Comparison of ENCODE assay signal across 8 cellular contexts in the genomic region with DNA sequence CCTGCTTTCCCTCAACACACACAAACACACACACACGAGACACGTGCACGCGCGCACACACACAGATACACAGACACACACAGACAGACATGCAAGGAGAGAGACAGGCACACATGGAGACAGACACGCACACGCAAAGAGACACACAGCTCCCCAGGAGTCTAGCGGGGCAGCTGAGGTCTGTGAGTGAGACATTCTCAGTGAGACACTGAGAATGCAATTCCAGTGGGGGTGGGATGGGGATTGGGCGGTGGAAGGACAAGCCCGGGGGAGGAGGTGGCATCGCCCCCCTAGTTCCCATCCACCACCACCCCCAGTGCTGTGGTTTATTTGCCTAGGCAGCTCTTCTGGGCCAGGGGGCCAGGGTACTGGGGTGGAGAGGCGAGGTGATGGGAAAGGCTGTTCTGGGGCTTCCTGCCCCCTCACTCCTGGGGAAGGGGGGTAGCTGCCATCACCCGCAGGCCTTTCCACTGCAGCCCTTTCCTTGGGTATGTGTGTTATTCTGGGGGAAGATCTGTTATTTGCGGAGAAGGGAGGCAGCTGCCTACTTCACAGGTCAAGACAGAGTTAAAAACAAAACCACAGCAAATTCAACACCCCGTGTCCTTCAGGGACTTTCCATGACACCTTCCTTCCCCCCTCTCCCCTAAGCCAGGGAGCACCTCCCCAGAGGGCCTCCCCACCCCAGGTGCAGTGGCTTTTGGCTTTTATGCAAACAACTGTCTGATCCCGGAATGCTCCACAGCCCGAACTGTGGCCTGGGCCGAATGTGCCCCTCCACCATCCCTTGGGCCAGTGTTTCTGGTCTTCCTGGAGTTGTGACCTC. TPM values are rescaled to one million over a fixed set of nuclear protein-coding genes. Genes with fewer than 3 reads are reported as not detected.
DNase-seq lines count a peak whose midpoint lies in the region; ATAC-seq and TF ChIP-seq lines count a peak whose summit lies in the region.

No MANE protein-coding gene starts in this region.

- no peaks in the 10 kb centered on the region for H3K79me2 ChIP-seq in osteoblast (ENCODE audit: insufficient read depth, low read length)

- no peak for TF ChIP-seq POLR2A in testis (IDR thresholded peaks at IDR 0.05)

- H3K4me1 ChIP-seq in ascending aorta: peaks cover 3 to 10% of the 10 kb centered on the region in 2 donors
- H3K4me1 ChIP-seq in osteoblast (ENCODE audit: insufficient read depth, low read length): peaks cover 5% of the 10 kb centered on the region
- H3K4me1 ChIP-seq in testis: peaks cover 27% of the 10 kb centered on the region

- 64 to 69% methylated on average over 13 to 18 of the region's 18 CpGs for WGBS in testis, 2 donors

- H4K20me1 ChIP-seq in osteoblast (ENCODE audit: insufficient read depth, low read length): no peaks in the 10 kb centered on the region

- H3K27ac ChIP-seq in RWPE1: peak overlapping the region; percentile 90; the same call in 1 of the 2 replicates
- H3K27ac ChIP-seq in ascending aorta: peak overlapping the region; percentile 87 to 90
- no peak overlapping the region for H3K27ac ChIP-seq in osteoblast (ENCODE audit: low read depth, low read length)
- peak overlapping the region in 1 of 2 donors; percentile 90 for H3K27ac ChIP-seq in testis

- TF ChIP-seq CTCF in RWPE1 (conservative IDR thresholded peaks at IDR 0.05; ENCODE audit: low read depth) (no peak), ascending aorta (IDR thresholded peaks at IDR 0.05) (no peak), osteoblast (IDR thresholded peaks at IDR 0.05; ENCODE audit: extremely low read depth, low read depth, low read length) (no peak), testis (IDR thresholded peaks at IDR 0.05) (no peak)

- POLR2A ChIA-PET in RWPE1 (lab: Yijun Ruan, JAX; ENCODE audit: low non-redundant PET): interaction anchor here (0.6 kb wide), 1 partner anchor 291 kb away, joined by 3 read pairs; no protein-coding TSS in a partner anchor

- intact Hi-C loops in ascending aorta (cut with DNase I): no loop called here
- intact Hi-C loops in testis (cut with DNase I; ENCODE audit: low total_unique reads): no loop called here

- no peak for DNase-seq in RWPE1 (ENCODE audit: low spot score)
- no peak for DNase-seq in ascending aorta (ENCODE audit: low spot score in 2 of 2)
- peak; percentile 53 for DNase-seq in osteoblast (ENCODE audit: insufficient read length, low spot score, missing footprints)
- DNase-seq in testis: no peak
- no peak for DNase-seq in AML-193 (lab: John Stamatoyannopoulos, UW)
- DNase-seq in A172 (ENCODE audit: low spot score): no peak

- H3K9me3 ChIP-seq in ascending aorta: no peaks in the 10 kb centered on the region
- H3K9me3 ChIP-seq in osteoblast (ENCODE audit: low read depth, low read length): no peaks in the 10 kb centered on the region
- H3K9me3 ChIP-seq in testis: no peaks in the 10 kb centered on the region

- H3K27me3 ChIP-seq in ascending aorta: no peaks in the 10 kb centered on the region
- peaks cover 18% of the 10 kb centered on the region for H3K27me3 ChIP-seq in osteoblast (ENCODE audit: insufficient read depth, low read length)
- no peaks in the 10 kb centered on the region for H3K27me3 ChIP-seq in testis

- H3K4me2 ChIP-seq in osteoblast (ENCODE audit: insufficient read depth, low read length): no peak overlapping the region

- ATAC-seq in GM19023 (IDR thresholded peaks at IDR 0.05; ENCODE audit: unreplicated experiment) (peak; percentile 16), HG03097 (IDR thresholded peaks at IDR 0.05; ENCODE audit: low FRiP score, unreplicated experiment) (no peak)

- H2AFZ ChIP-seq in osteoblast (ENCODE audit: low read length): peak overlapping the region; percentile 5

- no peak overlapping the region for H3K4me3 ChIP-seq in ascending aorta
- H3K4me3 ChIP-seq in osteoblast (ENCODE audit: insufficient read depth, low read length): no peak overlapping the region
- no peak overlapping the region for H3K4me3 ChIP-seq in testis

- H3K36me3 ChIP-seq in ascending aorta: no peaks in the 10 kb centered on the region
- no peaks in the 10 kb centered on the region for H3K36me3 ChIP-seq in osteoblast (ENCODE audit: insufficient read depth, low read length)
- H3K36me3 ChIP-seq in testis (ENCODE audit: low read depth, missing control alignments): no peaks in the 10 kb centered on the region

- CTCF ChIA-PET in RWPE1 (lab: Yijun Ruan, JAX): interaction anchor here (1.1 to 3.8 kb wide), 2 partner anchors 117 to 134 kb away, joined by 3 to 21 read pairs; no protein-coding TSS in a partner anchor

RNA-seq across cellular contexts. Expression of a gene that starts 18.0 kb away (rescaled TPM):
- total RNA-seq in ascending aorta: 1.6 TPM
- total RNA-seq in osteoblast: under 0.01 and 0.29 TPM in 2 replicates
- total RNA-seq in testis: 1 to 10 TPM; 2.1 to 2.9 TPM
- 3.7 TPM for polyA plus RNA-seq in testis (ENCODE audit: insufficient read depth, low read depth, low replicate concordance)
- 0.40 and 0.72 TPM in 2 replicates for total RNA-seq in A172 (2014; rRNA removed; shearing (Covaris generic))

RNA-seq across cellular contexts. Expression of a gene that starts 25.4 kb away (rescaled TPM):
- 64.2 TPM for total RNA-seq in ascending aorta
- 14.8 and 16.5 TPM in 2 replicates for total RNA-seq in osteoblast
- 10 to 100 TPM; 47.9 to 53.1 TPM for total RNA-seq in testis
- polyA plus RNA-seq in testis (ENCODE audit: insufficient read depth, low read depth, low replicate concordance): 89.1 TPM
- 109 and 111 TPM in 2 replicates for total RNA-seq in A172 (2014; rRNA removed; shearing (Covaris generic))

RNA-seq across cellular contexts. Expression of a gene that starts 55.9 kb away (rescaled TPM):
- total RNA-seq in ascending aorta: 124 TPM
- total RNA-seq in osteoblast: 40.4 and 44.2 TPM in 2 replicates
- 10 to 100 TPM; 32.1 to 40.0 TPM for total RNA-seq in testis
- polyA plus RNA-seq in testis (ENCODE audit: insufficient read depth, low read depth, low replicate concordance): 32.1 TPM
- 43.3 and 43.6 TPM in 2 replicates for total RNA-seq in A172 (2014; rRNA removed; shearing (Covaris generic))
